In genomic region chr10:4851846-4852245, GRCh38 we compare ENCODE assay signal across 24 cellular contexts. TPM values are rescaled to one million over a fixed set of nuclear protein-coding genes. Genes with fewer than 3 reads are reported as not detected.
DNase-seq lines count a peak whose midpoint lies in the region; ATAC-seq, FAIRE-seq and TF ChIP-seq lines count a peak whose summit lies in the region.
"Had no signal": no experiment of that assay in that cellular context is flagged by ENCODE, and none has a peak within 500 bp of the region (broad histone marks: within the 10 kb centered on the region; RNA-seq: fewer than 3 reads in every experiment).

No MANE protein-coding gene starts in this region.

- peak overlapping the region; percentile 28 for H3K27ac Mint-ChIP-seq in MCF 10A (ENCODE audit: low read depth, unreplicated experiment)
- H3K27ac Mint-ChIP-seq: activated CD4-positive, alpha-beta T cell treated with anti-CD3 and anti-CD28 coated beads, Interleukin-2, amount 10 ng/mL, durations not matched to agents 24 days and 14 days; CD14-positive monocyte had no signal

- FAIRE-seq in pancreas (lab: Jason Lieb, UNC) = no peak
- FAIRE-seq: A204.1 had no signal

- no peaks in the 10 kb centered on the region for H3K27me3 Mint-ChIP-seq in MCF 10A (ENCODE audit: insufficient read depth, unreplicated experiment)
- H3K27me3 Mint-ChIP-seq: activated CD4-positive, alpha-beta T cell treated with anti-CD3 and anti-CD28 coated beads, Interleukin-2, amount 10 ng/mL, durations not matched to agents 24 days and 14 days had no signal

- 48% methylated on average over 6 of the region's 6 CpGs for WGBS in mammary epithelial cell (ENCODE audit: low coverage, missing lambda C conversion rate)
- WGBS in pancreas, 2 donors = 6 to 12% methylated on average over 6 of the region's 6 CpGs
- 12 to 20% methylated on average over 6 of the region's 6 CpGs for WGBS in aorta, 2 donors
- WGBS in adrenal gland, 4 donors = 69 to 83% (median 73%) methylated on average over 6 of the region's 6 CpGs

- H3K4me3 Mint-ChIP-seq in MCF 10A (ENCODE audit: unreplicated experiment) = no peak overlapping the region
- H3K4me3 Mint-ChIP-seq: activated CD4-positive, alpha-beta T cell treated with anti-CD3 and anti-CD28 coated beads, Interleukin-2, amount 10 ng/mL, durations not matched to agents 24 days and 14 days; CD14-positive monocyte had no signal

- H3K9me3 Mint-ChIP-seq in MCF 10A (ENCODE audit: unreplicated experiment) = no peaks in the 10 kb centered on the region
- H3K9me3 Mint-ChIP-seq: activated CD4-positive, alpha-beta T cell treated with anti-CD3 and anti-CD28 coated beads, Interleukin-2, amount 10 ng/mL, durations not matched to agents 24 days and 14 days had no signal

- in situ Hi-C loops in mammary epithelial cell (cut with MboI; ENCODE audit: low sequenced_read_pairs in 2 of 2) = no loop called here

- H4K20me1 ChIP-seq in mammary epithelial cell (ENCODE audit: insufficient read depth, low read length) = no peaks in the 10 kb centered on the region

- CTCF ChIA-PET in MCF 10A (lab: Yijun Ruan, JAX) = interaction anchor here (0.6 to 6.5 kb wide), 13 partner anchors 17 to 582 kb away, joined by 3 to 80 read pairs (median 5); partner anchors contain the start of genes AKR1C2 and AKR1C3
- CTCF ChIA-PET in mammary epithelial cell (lab: Charles Lee; ENCODE audit: low non-redundant PET) = no interaction called here

- H3K4me1 Mint-ChIP-seq in MCF 10A (ENCODE audit: insufficient read depth, unreplicated experiment) = peaks cover 29% of the 10 kb centered on the region

- H3K4me2 ChIP-seq in mammary epithelial cell (ENCODE audit: insufficient read depth, low read depth, low read length) = no peak overlapping the region

- no peak overlapping the region for H3K9ac ChIP-seq in mammary epithelial cell (ENCODE audit: insufficient read depth, low read length)

- TF ChIP-seq CTCF in MCF 10A (IDR thresholded peaks at IDR 0.05; ENCODE audit: unreplicated experiment) (no peak), mammary epithelial cell (conservative IDR thresholded peaks at IDR 0.05 in 1 of 2, IDR thresholded peaks at IDR 0.05 in 1 of 2; ENCODE audit: extremely low read depth in 1 of 2, insufficient read depth in 1 of 2, low read depth in 1 of 2, low read length in 2 of 2) (no peak), fibroblast of the aortic adventitia (IDR thresholded peaks at IDR 0.05; ENCODE audit: insufficient read depth, low read length) (no peak), pancreas (IDR thresholded peaks at IDR 0.05) (no peak), adrenal gland (IDR thresholded peaks at IDR 0.05) (no peak), foreskin keratinocyte (conservative IDR thresholded peaks at IDR 0.05) (no peak)

- TF ChIP-seq POLR2A in adrenal gland (IDR thresholded peaks at IDR 0.05) = no peak

- BruUV-seq in MCF 10A (replicated peaks; lab: Mats Ljungman, UMichigan) (no TSS peak), mammary epithelial cell (replicated peaks; lab: Mats Ljungman, UMichigan) (no TSS peak)

- H3K4me3 ChIP-seq in mammary epithelial cell (replicated peaks in 1 of 3; ENCODE audit: insufficient read depth in 1 of 3, low read depth in 2 of 3, low read length in 3 of 3) (no peak overlapping the region), fibroblast of the aortic adventitia (ENCODE audit: low read depth, low read length) (no peak overlapping the region), pancreas (no peak overlapping the region), aorta (ENCODE audit: low read length in 2 of 2) (no peak overlapping the region), adrenal gland (no peak overlapping the region)
- H3K4me3 ChIP-seq: mucosa of descending colon, skin epidermis, transverse colon had no signal

- dilution Hi-C loops in mammary epithelial cell (cut with HindIII; ENCODE audit: low sequenced_read_pairs) = no loop called here

- no peaks in the 10 kb centered on the region for H3K79me2 ChIP-seq in mammary epithelial cell (ENCODE audit: insufficient read depth, low read length)

- POLR2A ChIA-PET in MCF 10A (lab: Yijun Ruan, JAX) = interaction anchor here (0.6 to 4.4 kb wide), 4 partner anchors 55 to 424 kb away, joined by 3 to 26 read pairs (median 4); partner anchors contain the start of genes AKR1C1 and AKR1C3

- H3K27me3 ChIP-seq in mammary epithelial cell (ENCODE audit: insufficient read depth, low read length) (no peaks in the 10 kb centered on the region), pancreas (no peaks in the 10 kb centered on the region), aorta (ENCODE audit: control insufficient read depth in 1 of 2, insufficient read depth in 2 of 2, low read length in 1 of 2) (no peaks in the 10 kb centered on the region), adrenal gland (no peaks in the 10 kb centered on the region), foreskin keratinocyte (no peaks in the 10 kb centered on the region)
- H3K27me3 ChIP-seq: brain microvascular endothelial cell, neutrophil, transverse colon had no signal

- intact Hi-C loops in MCF 10A (cut with micrococcal nuclease) (no loop called here), mammary epithelial cell (cut with micrococcal nuclease) (no loop called here), pancreas (cut with DNase I) (no loop called here), aorta (cut with DNase I) (loop anchor here (2.0 to 10.0 kb wide), 5 partner anchors 85 to 533 kb away; partner anchors contain the start of gene AKR1C3 (in 2 of the 2)), adrenal gland (cut with DNase I) (no loop called here)

- H3K36me3 ChIP-seq in mammary epithelial cell (ENCODE audit: insufficient read depth, low read length) = no peaks in the 10 kb centered on the region
- H3K36me3 ChIP-seq in pancreas = no peaks in the 10 kb centered on the region
- H3K36me3 ChIP-seq in aorta (ENCODE audit: control insufficient read depth in 1 of 2, insufficient read depth in 2 of 2, low read length in 1 of 2) = no peaks in the 10 kb centered on the region
- no peaks in the 10 kb centered on the region for H3K36me3 ChIP-seq in adrenal gland (replicated peaks in 1 of 2)
- H3K36me3 ChIP-seq: brain microvascular endothelial cell, neutrophil, transverse colon had no signal

- no peak overlapping the region for H3K27ac ChIP-seq in mammary epithelial cell (ENCODE audit: insufficient read depth, low read depth, low read length)
- H3K27ac ChIP-seq in pancreas = peak overlapping the region in 3 of 4 donors; percentile 34 to 80 (median 73)
- peak overlapping the region in 1 of 2 donors; percentile 54 for H3K27ac ChIP-seq in aorta (ENCODE audit: low read depth in 1 of 2, low read length in 2 of 2)
- no peak overlapping the region for H3K27ac ChIP-seq in adrenal gland
- no peak overlapping the region for H3K27ac ChIP-seq in foreskin keratinocyte
- H3K27ac ChIP-seq: brain microvascular endothelial cell, neutrophil, transverse colon had no signal

- peak; percentile 75 to 82 (median 80) for ATAC-seq in pancreas
- peak; percentile 9 for ATAC-seq in aorta (ENCODE audit: low FRiP score)
- ATAC-seq in foreskin keratinocyte = no peak
- no peak for ATAC-seq in GM19023 (IDR thresholded peaks at IDR 0.05; ENCODE audit: unreplicated experiment)
- ATAC-seq: mucosa of descending colon had no signal

- no peak for DNase-seq in MCF 10A (ENCODE audit: unreplicated experiment)
- DNase-seq in mammary epithelial cell = no peak
- peak; percentile 46 for DNase-seq in fibroblast of the aortic adventitia (ENCODE audit: low read depth)
- DNase-seq in pancreas = peak; percentile 65 to 91 (median 80)
- peak in 1 of 2 donors; percentile 59 for DNase-seq in aorta
- DNase-seq in adrenal gland = no peak
- no peak for DNase-seq in foreskin keratinocyte
- DNase-seq: activated CD4-positive, alpha-beta T cell treated with anti-CD3 and anti-CD28 coated beads, Interleukin-2, amount 10 ng/mL, durations not matched to agents 24 days and 14 days; activated CD8-positive, alpha-beta memory T cell treated with anti-CD3 and anti-CD28 coated beads, Interleukin-2, amount 50 U/mL, for 48 hours; activated naive CD4-positive, alpha-beta T cell; brain microvascular endothelial cell; DMS53; hippocampal formation; mucosa of descending colon; MV-4-11; NCI-H2081 treated with DMSO at 0.1 percent for 48 hours; NCI-H526 treated with DMSO at 0.1 percent for 48 hours; OCI-M1; transverse colon had no signal

- H2AFZ ChIP-seq in mammary epithelial cell (ENCODE audit: low read depth, low read length) = no peak overlapping the region

- H3K36me3 Mint-ChIP-seq in MCF 10A (ENCODE audit: insufficient read depth, unreplicated experiment) = no peaks in the 10 kb centered on the region
- H3K36me3 Mint-ChIP-seq: CD14-positive monocyte had no signal

- H3K9me3 ChIP-seq in mammary epithelial cell (replicated peaks; ENCODE audit: insufficient read depth, low read length) (no peaks in the 10 kb centered on the region), pancreas (no peaks in the 10 kb centered on the region), aorta (ENCODE audit: control insufficient read depth, low read length) (no peaks in the 10 kb centered on the region), adrenal gland (replicated peaks in 1 of 3) (no peaks in the 10 kb centered on the region)
- H3K9me3 ChIP-seq: mucosa of descending colon, neutrophil, transverse colon had no signal

- H3K4me1 ChIP-seq in mammary epithelial cell (ENCODE audit: insufficient read depth, low read length) (peaks cover 9% of the 10 kb centered on the region), pancreas (peaks cover 12 to 37% (median 19%) of the 10 kb centered on the region in 3 donors), aorta (ENCODE audit: control insufficient read depth in 1 of 2, insufficient read depth in 2 of 2, low read length in 2 of 2) (no peaks in the 10 kb centered on the region), adrenal gland (replicated peaks in 1 of 2) (peaks cover 0 to 22% of the 10 kb centered on the region in 2 donors), foreskin keratinocyte (no peaks in the 10 kb centered on the region)

RNA-seq across cellular contexts. Expression of gene AKR1E2, which starts 25.8 kb away (rescaled TPM):
- total RNA-seq in MCF 10A (2022) = 0.29 TPM in 1 of 2 replicates, not detected in the other
- 10 to 100 TPM in 1 of 2 donors, 1 to 10 TPM in 1; 9.8 to 20.5 TPM for total RNA-seq in mammary epithelial cell
- polyA plus RNA-seq in mammary epithelial cell = not detected
- polyA minus RNA-seq in mammary epithelial cell = not detected
- total RNA-seq in fibroblast of the aortic adventitia (ENCODE audit: low replicate concordance) = 1.3 and 4.6 TPM in 2 replicates
- total RNA-seq in pancreas = 10 to 100 TPM in 1 of 6 donors, 1 to 10 TPM in 5; 1.5 to 10.2 (median 2.7) TPM
- polyA plus RNA-seq in pancreas = 1 to 10 TPM in 1 of 2 donors, under 1 TPM in 1; 0.85 to 1.1 TPM
- total RNA-seq in aorta = 10 to 100 TPM; 11.0 to 20.8 TPM
- 1 to 10 TPM; 4.9 to 5.0 TPM for polyA plus RNA-seq in aorta
- 10 to 100 TPM in 1 of 8 donors, 1 to 10 TPM in 6, under 1 TPM in 1; 0.97 to 13.5 (median 4.0) TPM for total RNA-seq in adrenal gland
- 1 to 10 TPM in 2 of 3 donors, under 1 TPM in 1; 0.95 to 3.0 (median 1.2) TPM for polyA plus RNA-seq in adrenal gland
- total RNA-seq in foreskin keratinocyte = 1.9 and 3.7 TPM in 2 replicates
- polyA plus RNA-seq in foreskin keratinocyte = 2.4 and 4.2 TPM in 2 replicates

Comparison
In these comparisons a context has a peak if more than half of its experiments do, and no peak if none do; other contexts are left out.
1. DNase-seq: peak in fibroblast of the aortic adventitia (single experiment) and pancreas (6 of 6); none in MCF 10A (single experiment), mammary epithelial cell (single experiment), adrenal gland (0 of 7) and foreskin keratinocyte (0 of 2).
2. H3K27ac ChIP-seq: peak in pancreas (3 of 4); none in mammary epithelial cell (single experiment), adrenal gland (0 of 5) and foreskin keratinocyte (single experiment).
3. ATAC-seq: peak in pancreas (4 of 4) and aorta (single experiment); none in foreskin keratinocyte (single experiment) and GM19023 (single experiment).
4. intact Hi-C loops: an anchor here in aorta (2.0 to 10.0 kb wide); none called in MCF 10A, mammary epithelial cell, pancreas and adrenal gland.